In the genomic region with DNA sequence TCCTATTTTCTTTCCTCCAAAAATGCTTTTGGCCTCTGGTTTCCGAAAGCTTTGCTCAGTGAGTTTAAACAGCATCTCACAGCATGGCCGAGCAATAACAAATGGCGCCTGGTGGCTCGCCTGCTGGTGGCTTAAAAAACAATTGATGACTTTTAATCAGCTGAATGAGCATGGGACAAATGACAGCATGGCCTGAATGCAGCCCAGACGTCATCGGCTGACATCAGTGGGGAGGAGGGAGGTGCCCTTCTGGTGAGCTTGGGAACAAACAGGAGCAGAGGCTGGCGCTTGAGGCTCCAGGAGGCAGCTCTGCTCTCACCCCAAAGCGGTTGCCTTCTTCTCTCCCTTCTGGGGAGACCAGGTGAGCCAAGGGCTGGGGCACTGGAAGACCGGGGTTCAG, we compare ENCODE assay signal across 27 cellular contexts.
DNase-seq lines count a peak whose midpoint lies in the region; ATAC-seq, FAIRE-seq and TF ChIP-seq lines count a peak whose summit lies in the region.
"Had no signal": no experiment of that assay in that cellular context is flagged by ENCODE, and none has a peak within 500 bp of the region (broad histone marks: within the 10 kb centered on the region; RNA-seq: fewer than 3 reads in every experiment).

No MANE protein-coding gene starts in this region.

- no peak overlapping the region for H3K27ac ChIP-seq in K562 (ENCODE audit: extremely low read depth, low read depth, low read length)
- H3K27ac ChIP-seq: breast epithelium, left lung, neutrophil, sigmoid colon, SJSA1, thyroid gland had no signal

- H3K27me3 ChIP-seq in K562 (ENCODE audit: control insufficient read depth in 2 of 2, insufficient read depth in 2 of 2, low read length in 2 of 2): no peaks in the 10 kb centered on the region
- H3K27me3 ChIP-seq: left lung, neutrophil, sigmoid colon, SJSA1, thyroid gland had no signal

- intact Hi-C loops in K562 (cut with micrococcal nuclease): loop anchor here (5.0 to 10.0 kb wide), 2 partner anchors 159 to 453 kb away; no protein-coding TSS in a partner anchor

- no peak for FAIRE-seq in K562 (lab: Jason Lieb, UNC)
- FAIRE-seq: HTR-8/SVneo had no signal

- H3K9me3 ChIP-seq in K562 (replicated peaks; ENCODE audit: control insufficient read depth, insufficient read depth, low read depth, low read length): no peaks in the 10 kb centered on the region
- H3K9me3 ChIP-seq: breast epithelium, Caco-2, left lung, neutrophil, sigmoid colon, SJSA1, thyroid gland had no signal

- no peak for TF ChIP-seq POLR2A in K562 (conservative IDR thresholded peaks at IDR 0.05)

- BruUV-seq in K562 (replicated peaks; lab: Mats Ljungman, UMichigan): no TSS peak

- no peaks in the 10 kb centered on the region for H4K20me1 ChIP-seq in K562 (replicated peaks; ENCODE audit: control insufficient read depth, insufficient read depth, low read length)

- DNase-seq in NCI-H146 (lab: John Stamatoyannopoulos, UW) (peak; percentile 58), K562 (ENCODE audit: extremely low read depth in 1 of 4, low spot score in 3 of 4) (peak in 2 of 4 experiments; percentile 12 to 16), hypothalamus (lab: John Stamatoyannopoulos, UW) (peak in 36 of 51 donors; percentile 1 to 65 (median 24)), putamen (ENCODE audit: low spot score) (peak; percentile 76)
- DNase-seq in activated CD4-positive, alpha-beta T cell treated with anti-CD3 and anti-CD28 coated beads, Interleukin-2, amount 50 U/mL, for 4 hours: no peak
- DNase-seq in activated naive CD4-positive, alpha-beta T cell treated with anti-CD3 and anti-CD28 coated beads, Interleukin-2, amount 50 U/mL, for 16 hours: no peak
- DNase-seq: activated CD8-positive, alpha-beta memory T cell treated with anti-CD3 and anti-CD28 coated beads for 24 hours; AML-193; Caco-2; dermis blood vessel endothelial cell; erythroblast; foreskin melanocyte; left lung; NCI-H1105 treated with DMSO at 0.1 percent for 48 hours; NCI-H2171; NCI-H774; sigmoid colon; thyroid gland had no signal

- H3K36me3 ChIP-seq in K562 (ENCODE audit: control insufficient read depth, insufficient read depth, low read length): no peaks in the 10 kb centered on the region
- H3K36me3 ChIP-seq: breast epithelium, left lung, neutrophil, sigmoid colon, SJSA1, thyroid gland had no signal

- H3K9ac ChIP-seq in K562 (ENCODE audit: insufficient read depth in 1 of 2, low read depth in 2 of 2, low read length in 2 of 2): no peak overlapping the region

- 0 out of 3 replicates have a peak, but pooled peaks have one; percentile 28 for ATAC-seq in K562
- no peak for ATAC-seq in HG03175 (IDR thresholded peaks at IDR 0.05; ENCODE audit: unreplicated experiment)
- ATAC-seq: activated CD4-positive, CD25-positive, alpha-beta regulatory T cell treated with anti-CD3 and anti-CD28 coated beads, Interleukin-2, amount 50 U/mL, for 24 hours; activated naive CD4-positive, alpha-beta T cell treated with anti-CD3 and anti-CD28 coated beads, Interleukin-2, amount 50 U/mL, for 72 hours; left lung; Panc1; stimulated activated effector memory CD8-positive, alpha-beta T cell treated with anti-CD3 and anti-CD28 coated beads, Interleukin-12 subunit alpha, Interleukin-12 subunit beta, amount 100 ng/mL, for 72 hours had no signal

- no peak overlapping the region for H3K4me2 ChIP-seq in K562 (ENCODE audit: insufficient read depth, low read length)

- in situ Hi-C loops in K562 (cut with MboI): no loop called here

- no peak for TF ChIP-seq RAD21 in K562 (CRISPR knock-in tag; conservative IDR thresholded peaks at IDR 0.05 in 1 of 2, IDR thresholded peaks at IDR 0.05 in 1 of 2)

- TF ChIP-seq CTCF in K562 (IDR thresholded peaks at IDR 0.05 in 2 of 3, conservative IDR thresholded peaks at IDR 0.05 in 1 of 3; ENCODE audit: insufficient read depth in 2 of 3, low read depth in 1 of 3, low read length in 3 of 3): no peak

- H3K4me3 ChIP-seq in K562: no peak overlapping the region
- H3K4me3 ChIP-seq: breast epithelium, left lung, sigmoid colon, SJSA1, thyroid gland had no signal

- no peak overlapping the region for H2AFZ ChIP-seq in K562 (ENCODE audit: low read depth, low read length)

- POLR2A ChIA-PET in K562 (lab: Yijun Ruan, JAX): no interaction called here

- CTCF ChIA-PET in K562 (lab: Yijun Ruan, JAX; ENCODE audit: low intra/inter-chr PET ratio): no interaction called here

- no peaks in the 10 kb centered on the region for H3K79me2 ChIP-seq in K562 (ENCODE audit: control insufficient read depth, insufficient read depth, low read length)

- H3K4me1 ChIP-seq in K562 (replicated peaks in 1 of 2; ENCODE audit: control insufficient read depth in 2 of 2, insufficient read depth in 2 of 2, low read length in 2 of 2): peaks cover 8 to 21% of the 10 kb centered on the region in 2 experiments; a peak in 4 of 5 replicates
- H3K4me1 ChIP-seq: breast epithelium had no signal

- WGBS in K562 (ENCODE audit: insufficient coverage, low coverage, missing lambda C conversion rate): 20% methylated on average over 9 of the region's 9 CpGs

- no peaks in the 10 kb centered on the region for H3K9me1 ChIP-seq in K562 (ENCODE audit: control insufficient read depth, insufficient read depth, low read length)

- TF ChIP-seq EP300 in K562 (IDR thresholded peaks at IDR 0.05; ENCODE audit: low read length): no peak

TF ChIP-seq in K562, 482 proteins besides CTCF, POLR2A, EP300 and RAD21:
- TF ChIP-seq CREM (IDR thresholded peaks at IDR 0.05; ENCODE audit: low read depth) (peak; percentile 60), NKRF (IDR thresholded peaks at IDR 0.05; ENCODE audit: borderline replicate concordance) (no peak), CREB1 (IDR thresholded peaks at IDR 0.05) (peak; percentile 58), CREB1 (CRISPR knock-in tag; IDR thresholded peaks at IDR 0.05) (no peak), TBL1XR1 (IDR thresholded peaks at IDR 0.05; ENCODE audit: low read length in 2 of 2) (no peak), JUND (IDR thresholded peaks at IDR 0.05; ENCODE audit: borderline replicate concordance, low read depth, low read length) (no peak), JUND (tag; IDR thresholded peaks at IDR 0.05; ENCODE audit: borderline replicate concordance, low read depth, low read length) (no peak), ATF1 (CRISPR knock-in tag; IDR thresholded peaks at IDR 0.05) (no peak), ATF1 (tag; IDR thresholded peaks at IDR 0.05) (peak; percentile 33; the same call in 1 of the 2 replicates), NCOA2 (IDR thresholded peaks at IDR 0.05; ENCODE audit: partially characterized antibody in 2 of 2) (no peak), DNMT1 (IDR thresholded peaks at IDR 0.05) (no peak), ATF3 (IDR thresholded peaks at IDR 0.05) (peak; percentile 41; the same call in 1 of the 2 replicates), ATF3 (CRISPR knock-in tag; conservative IDR thresholded peaks at IDR 0.05) (no peak), YY1 (IDR thresholded peaks at IDR 0.05; ENCODE audit: borderline replicate concordance in 1 of 3, control insufficient read depth in 1 of 3, extremely low read depth in 1 of 3, insufficient read depth in 3 of 3, insufficient read length in 1 of 3, insufficient replicate concordance in 2 of 3, low read depth in 1 of 3, low read length in 2 of 3) (peak in 1 of 3 experiments; percentile 8), SMARCB1 (IDR thresholded peaks at IDR 0.05; ENCODE audit: insufficient read length, low read depth) (no peak), MEF2A (IDR thresholded peaks at IDR 0.05; ENCODE audit: control insufficient read depth, low read depth, low read length) (0 out of 2 replicates have a peak, but pooled peaks have one; percentile 11)
- TF ChIP-seq, protein P1, sequence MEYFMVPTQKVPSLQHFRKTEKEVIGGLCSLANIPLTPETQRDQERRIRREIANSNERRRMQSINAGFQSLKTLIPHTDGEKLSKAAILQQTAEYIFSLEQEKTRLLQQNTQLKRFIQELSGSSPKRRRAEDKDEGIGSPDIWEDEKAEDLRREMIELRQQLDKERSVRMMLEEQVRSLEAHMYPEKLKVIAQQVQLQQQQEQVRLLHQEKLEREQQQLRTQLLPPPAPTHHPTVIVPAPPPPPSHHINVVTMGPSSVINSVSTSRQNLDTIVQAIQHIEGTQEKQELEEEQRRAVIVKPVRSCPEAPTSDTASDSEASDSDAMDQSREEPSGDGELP (CRISPR knock-in tag; IDR thresholded peaks at IDR 0.05; ENCODE audit: borderline replicate concordance): 0 out of 2 replicates have a peak, but pooled peaks have one; percentile 18

Comparison
In these comparisons a context has a peak if more than half of its experiments do, and no peak if none do; other contexts are left out.
1. DNase-seq: peak in NCI-H146 (single experiment), hypothalamus (36 of 51) and putamen (single experiment); none in activated CD4-positive, alpha-beta T cell treated with anti-CD3 and anti-CD28 coated beads, Interleukin-2, amount 50 U/mL, for 4 hours (0 of 2) and activated naive CD4-positive, alpha-beta T cell treated with anti-CD3 and anti-CD28 coated beads, Interleukin-2, amount 50 U/mL, for 16 hours (single experiment).